In genomic region chrX:13170966-13171558, GRCh38 we compare ENCODE assay signal across 35 cellular contexts.
"Had no signal": no experiment of that assay in that cellular context is flagged by ENCODE, and none has a peak within 500 bp of the region (broad histone marks: within the 10 kb centered on the region; RNA-seq: fewer than 3 reads in every experiment).

No MANE protein-coding gene starts in this region.

- H3K9me3 Mint-ChIP-seq: activated CD4-positive, alpha-beta memory T cell treated with anti-CD3 and anti-CD28 coated beads for 36 hours had no signal

- H3K4me3 Mint-ChIP-seq: activated CD4-positive, alpha-beta memory T cell treated with anti-CD3 and anti-CD28 coated beads for 36 hours; activated CD4-positive, alpha-beta T cell treated with anti-CD3 and anti-CD28 coated beads for 36 hours; activated CD4-positive, alpha-beta T cell treated with anti-CD3 and anti-CD28 coated beads, Interleukin-2, amount 10 ng/mL, durations not matched to agents 24 days and 14 days; activated CD8-positive, alpha-beta memory T cell treated with anti-CD3 and anti-CD28 coated beads, Interleukin-2, amount 10 ng/mL, durations not matched to agents 7 days and 5 days; activated CD8-positive, alpha-beta T cell treated with anti-CD3 and anti-CD28 coated beads, Interleukin-2, amount 10 ng/mL, durations not matched to agents 7 days and 5 days; activated naive CD4-positive, alpha-beta T cell treated with anti-CD3 and anti-CD28 coated beads, Interleukin-2, amount 10 ng/mL, durations not matched to agents 7 days and 5 days; activated naive CD8-positive, alpha-beta T cell treated with anti-CD3 and anti-CD28 coated beads, Interleukin-2, amount 10 ng/mL, durations not matched to agents 7 days and 5 days; activated T-cell treated with anti-CD3 and anti-CD28 coated beads, Interleukin-2, amount 50 U/mL, for 24 hours; activated T-cell treated with anti-CD3 and anti-CD28 coated beads, Interleukin-2, amount 50 U/mL, for 72 hours; brain; T-helper 17 cell; T-helper 2 cell treated with Interferon-gamma antibody and Interleukin-4, amounts not matched to agents 5 μg/mL and 100 μg/mL, for 36 hours had no signal

- H3K27ac Mint-ChIP-seq: activated CD4-positive, alpha-beta memory T cell treated with anti-CD3 and anti-CD28 coated beads for 36 hours; activated CD4-positive, alpha-beta T cell treated with anti-CD3 and anti-CD28 coated beads for 36 hours; activated CD4-positive, alpha-beta T cell treated with anti-CD3 and anti-CD28 coated beads, Interleukin-2, amount 10 ng/mL, durations not matched to agents 24 days and 14 days; activated CD8-positive, alpha-beta memory T cell treated with anti-CD3 and anti-CD28 coated beads, Interleukin-2, amount 10 ng/mL, durations not matched to agents 7 days and 5 days; activated CD8-positive, alpha-beta T cell treated with anti-CD3 and anti-CD28 coated beads, Interleukin-2, amount 10 ng/mL, durations not matched to agents 7 days and 5 days; activated naive CD4-positive, alpha-beta T cell treated with anti-CD3 and anti-CD28 coated beads, Interleukin-2, amount 10 ng/mL, durations not matched to agents 7 days and 5 days; activated naive CD4-positive, alpha-beta T cell treated with anti-CD3 and anti-CD28 coated beads, Interleukin-2, amount 50 U/mL, for 72 hours; activated naive CD8-positive, alpha-beta T cell treated with anti-CD3 and anti-CD28 coated beads, Interleukin-2, amount 10 ng/mL, durations not matched to agents 7 days and 5 days; activated T-cell treated with anti-CD3 and anti-CD28 coated beads, Interleukin-2, amount 50 U/mL, for 24 hours; activated T-cell treated with anti-CD3 and anti-CD28 coated beads, Interleukin-2, amount 50 U/mL, for 72 hours; T-helper 17 cell; T-helper 2 cell treated with Interferon-gamma antibody and Interleukin-4, amounts not matched to agents 5 μg/mL and 100 μg/mL, for 36 hours had no signal

- H3K27me3 ChIP-seq: breast epithelium, cardiac muscle cell, colonic mucosa, esophagus squamous epithelium, gastroesophageal sphincter had no signal

- DNase-seq: activated CD4-positive, alpha-beta memory T cell treated with anti-CD3 and anti-CD28 coated beads for 36 hours; activated CD4-positive, alpha-beta T cell treated with anti-CD3 and anti-CD28 coated beads for 36 hours; activated CD4-positive, alpha-beta T cell treated with anti-CD3 and anti-CD28 coated beads, Interleukin-2, amount 10 ng/mL, durations not matched to agents 24 days and 14 days; activated CD4-positive, CD25-positive, alpha-beta regulatory T cell; activated CD4-positive, CD25-positive, alpha-beta regulatory T cell treated with anti-CD3 and anti-CD28 coated beads, Interleukin-2, amount 50 U/mL, for 72 hours; activated CD8-positive, alpha-beta memory T cell treated with anti-CD3 and anti-CD28 coated beads, Interleukin-2, amount 10 ng/mL, durations not matched to agents 7 days and 5 days; activated CD8-positive, alpha-beta memory T cell treated with anti-CD3 and anti-CD28 coated beads, Interleukin-2, amount 50 U/mL, for 4 hours; activated CD8-positive, alpha-beta T cell treated with anti-CD3 and anti-CD28 coated beads, Interleukin-2, amount 10 ng/mL, durations not matched to agents 7 days and 5 days; activated gamma-delta T cell; activated naive CD4-positive, alpha-beta T cell; activated naive CD4-positive, alpha-beta T cell treated with anti-CD3 and anti-CD28 coated beads, Interleukin-2, amount 10 ng/mL, durations not matched to agents 7 days and 5 days; activated naive CD8-positive, alpha-beta T cell treated with anti-CD3 and anti-CD28 coated beads, Interleukin-2, amount 10 ng/mL, durations not matched to agents 7 days and 5 days; activated T-cell treated with anti-CD3 and anti-CD28 coated beads, Interleukin-2, amount 50 U/mL, for 24 hours; activated T-cell treated with anti-CD3 and anti-CD28 coated beads, Interleukin-2, amount 50 U/mL, for 72 hours; amniotic stem cell; anterior cingulate cortex; central memory CD4-positive, alpha-beta T cell; cerebellar nuclear complex; colonic mucosa; effector CD8-positive, alpha-beta T cell; esophagus squamous epithelium; foreskin melanocyte; heart right ventricle; T-helper 1 cell; T-helper 17 cell; T1000 had no signal

- H3K4me3 ChIP-seq: breast epithelium, cardiac muscle cell, colonic mucosa, esophagus squamous epithelium, gastroesophageal sphincter, heart right ventricle had no signal

- H3K4me1 ChIP-seq: breast epithelium, colonic mucosa had no signal

- H3K36me3 Mint-ChIP-seq: activated CD4-positive, alpha-beta memory T cell treated with anti-CD3 and anti-CD28 coated beads for 36 hours had no signal

- H3K9me3 ChIP-seq: breast epithelium, colonic mucosa, esophagus squamous epithelium, gastroesophageal sphincter, heart right ventricle had no signal

- ATAC-seq: activated CD4-positive, alpha-beta T cell treated with anti-CD3 and anti-CD28 coated beads for 36 hours; activated CD8-positive, alpha-beta memory T cell treated with anti-CD3 and anti-CD28 coated beads, Interleukin-2, amount 10 ng/mL, durations not matched to agents 7 days and 5 days; activated CD8-positive, alpha-beta T cell treated with anti-CD3 and anti-CD28 coated beads, Interleukin-2, amount 10 ng/mL, durations not matched to agents 7 days and 5 days; activated naive CD4-positive, alpha-beta T cell treated with anti-CD3 and anti-CD28 coated beads, Interleukin-2, amount 50 U/mL, for 72 hours; activated T-cell treated with anti-CD3 and anti-CD28 coated beads, Interleukin-2, amount 50 U/mL, for 72 hours; gastroesophageal sphincter; heart right ventricle; T-helper 17 cell had no signal

- FAIRE-seq: endometrium, endothelial cell of umbilical vein had no signal

- H3K27ac ChIP-seq: breast epithelium, cardiac muscle cell, colonic mucosa, epithelial cell of prostate, esophagus squamous epithelium, gastroesophageal sphincter, heart right ventricle had no signal

- H3K27me3 Mint-ChIP-seq: activated CD4-positive, alpha-beta memory T cell treated with anti-CD3 and anti-CD28 coated beads for 36 hours; activated CD4-positive, alpha-beta T cell treated with anti-CD3 and anti-CD28 coated beads for 36 hours; activated CD4-positive, alpha-beta T cell treated with anti-CD3 and anti-CD28 coated beads, Interleukin-2, amount 10 ng/mL, durations not matched to agents 24 days and 14 days; activated CD8-positive, alpha-beta memory T cell treated with anti-CD3 and anti-CD28 coated beads, Interleukin-2, amount 10 ng/mL, durations not matched to agents 7 days and 5 days; activated naive CD4-positive, alpha-beta T cell treated with anti-CD3 and anti-CD28 coated beads, Interleukin-2, amount 10 ng/mL, durations not matched to agents 7 days and 5 days; activated naive CD8-positive, alpha-beta T cell treated with anti-CD3 and anti-CD28 coated beads, Interleukin-2, amount 10 ng/mL, durations not matched to agents 7 days and 5 days; T-helper 17 cell had no signal

- H3K36me3 ChIP-seq: breast epithelium, cardiac muscle cell, colonic mucosa, esophagus squamous epithelium, gastroesophageal sphincter, heart right ventricle had no signal
